In the genomic region with DNA sequence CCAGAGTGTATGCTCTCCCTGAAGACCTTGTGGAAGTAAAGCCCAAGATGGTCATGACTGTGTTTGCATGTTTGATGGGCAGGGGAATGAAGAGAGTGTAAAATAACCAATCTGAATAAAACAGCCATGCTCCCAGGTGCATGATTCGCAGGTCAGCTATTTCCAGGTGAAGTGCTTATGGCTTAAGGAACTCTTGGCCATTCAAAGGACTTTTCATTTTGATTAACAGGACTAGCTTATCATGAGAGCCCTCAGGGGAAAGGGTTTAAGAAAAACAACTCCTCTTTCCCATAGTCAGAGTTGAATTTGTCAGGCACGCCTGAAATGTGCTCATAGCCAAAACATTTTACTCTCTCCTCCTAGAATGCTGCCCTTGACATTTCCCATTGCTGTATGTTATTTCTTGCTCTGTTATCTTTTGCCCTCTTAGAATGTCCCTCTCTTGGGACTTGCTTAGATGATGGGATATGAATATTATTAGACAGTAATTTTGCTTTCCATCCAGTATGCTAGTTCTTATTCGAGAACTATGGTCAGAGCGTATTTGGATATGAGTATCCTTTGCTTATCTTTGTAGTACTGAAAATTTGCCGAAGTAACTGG, we compare ENCODE assay signal across 18 cellular contexts.
DNase-seq lines count a peak whose midpoint lies in the region; ATAC-seq and TF ChIP-seq lines count a peak whose summit lies in the region.
"Had no signal": no experiment of that assay in that cellular context is flagged by ENCODE, and none has a peak within 500 bp of the region (broad histone marks: within the 10 kb centered on the region; RNA-seq: fewer than 3 reads in every experiment).

No MANE protein-coding gene starts in this region.

- peak; percentile 71 for ATAC-seq in RWPE2 (ENCODE audit: low read depth)
- no peak for ATAC-seq in CD8-positive, alpha-beta T cell
- ATAC-seq: left lobe of liver; naive thymus-derived CD8-positive, alpha-beta T cell had no signal

- no peaks in the 10 kb centered on the region for H3K27me3 ChIP-seq in RWPE2 (ENCODE audit: insufficient read depth, poor library complexity, severe bottlenecking)
- H3K27me3 ChIP-seq in cardiac muscle cell = no peaks in the 10 kb centered on the region
- no peaks in the 10 kb centered on the region for H3K27me3 ChIP-seq in mesendoderm (ENCODE audit: insufficient read depth, low read length, poor library complexity)
- H3K27me3 ChIP-seq in CD8-positive, alpha-beta T cell (ENCODE audit: insufficient read depth, low read length) = no peaks in the 10 kb centered on the region
- H3K27me3 ChIP-seq: ascending aorta, hepatocyte, MG63 had no signal

- H3K4ac ChIP-seq in mesendoderm (ENCODE audit: low read depth, low read length) = no peak overlapping the region

- no peak overlapping the region for H2BK5ac ChIP-seq in mesendoderm (ENCODE audit: low read length)

- H3K36me3 Mint-ChIP-seq in CD8-positive, alpha-beta T cell = no peaks in the 10 kb centered on the region
- H3K36me3 Mint-ChIP-seq: naive thymus-derived CD8-positive, alpha-beta T cell had no signal

- H3K4me1 ChIP-seq in RWPE2 (ENCODE audit: insufficient read depth, poor library complexity, severe bottlenecking) (peaks cover 11% of the 10 kb centered on the region), cardiac muscle cell (ENCODE audit: low read depth) (peaks cover 10% of the 10 kb centered on the region), mesendoderm (ENCODE audit: control insufficient read depth, low read depth, low read length) (no peaks in the 10 kb centered on the region)
- no peaks in the 10 kb centered on the region for H3K4me1 ChIP-seq in CD8-positive, alpha-beta T cell (ENCODE audit: insufficient read depth, low read length)
- H3K4me1 ChIP-seq: ascending aorta had no signal

- POLR2A ChIA-PET in CD8-positive, alpha-beta T cell (lab: Charles Lee) = no interaction called here

- H3K18ac ChIP-seq in mesendoderm (ENCODE audit: low read length) = no peak overlapping the region

- DNase-seq in EH (ENCODE audit: low read depth) = peak; percentile 35
- DNase-seq in RWPE2 (ENCODE audit: low spot score) = no peak
- no peak for DNase-seq in cardiac muscle cell (ENCODE audit: low read depth in 1 of 2, low spot score in 1 of 2)
- DNase-seq in mesendoderm = peak; percentile 71
- no peak for DNase-seq in caudate nucleus (lab: John Stamatoyannopoulos, UW)
- no peak for DNase-seq in GM20000 (ENCODE audit: low spot score)
- DNase-seq in NCI-H187 treated with DMSO at 0.1 percent for 48 hours (lab: John Stamatoyannopoulos, UW) = no peak
- no peak for DNase-seq in CD8-positive, alpha-beta T cell
- DNase-seq: activated CD4-positive, alpha-beta T cell treated with anti-CD3 and anti-CD28 coated beads for 4 hours; activated CD8-positive, alpha-beta memory T cell treated with anti-CD3 and anti-CD28 coated beads, Interleukin-2, amount 50 U/mL, for 4 hours; activated gamma-delta T cell treated with Interleukin-2 at 50 U/mL for 16 hours; MG63; naive thymus-derived CD8-positive, alpha-beta T cell; NCI-H187; NCI-H524 treated with DMSO at 0.1 percent for 48 hours had no signal

- no peak overlapping the region for H3K4me3 ChIP-seq in RWPE2 (ENCODE audit: severe bottlenecking)
- no peak overlapping the region for H3K4me3 ChIP-seq in cardiac muscle cell
- no peak overlapping the region for H3K4me3 ChIP-seq in mesendoderm (ENCODE audit: low read length)
- H3K4me3 ChIP-seq in CD8-positive, alpha-beta T cell (ENCODE audit: low read depth, low read length) = no peak overlapping the region
- H3K4me3 ChIP-seq: ascending aorta, hepatocyte, MG63 had no signal

- H2BK15ac ChIP-seq in mesendoderm (replicated peaks; ENCODE audit: low read depth) = no peak overlapping the region

- no peaks in the 10 kb centered on the region for H3K9me3 Mint-ChIP-seq in CD8-positive, alpha-beta T cell
- H3K9me3 Mint-ChIP-seq: naive thymus-derived CD8-positive, alpha-beta T cell had no signal

- H3K79me2 ChIP-seq in mesendoderm (ENCODE audit: control insufficient read depth, insufficient read depth, low read length) = no peaks in the 10 kb centered on the region
- H3K79me2 ChIP-seq: hepatocyte had no signal

- no peaks in the 10 kb centered on the region for H3K4me1 Mint-ChIP-seq in CD8-positive, alpha-beta T cell (ENCODE audit: low read depth)
- H3K4me1 Mint-ChIP-seq: naive thymus-derived CD8-positive, alpha-beta T cell had no signal

- no peak overlapping the region for H2AK5ac ChIP-seq in mesendoderm (ENCODE audit: low read length)

- H3K36me3 ChIP-seq in RWPE2 (ENCODE audit: low read depth) (peaks cover 69% of the 10 kb centered on the region), cardiac muscle cell (peaks cover 62% of the 10 kb centered on the region), mesendoderm (ENCODE audit: control insufficient read depth, insufficient read depth, low read length) (no peaks in the 10 kb centered on the region)
- H3K36me3 ChIP-seq in CD8-positive, alpha-beta T cell (ENCODE audit: insufficient read depth, low read length) = no peaks in the 10 kb centered on the region

- H3K23ac ChIP-seq in mesendoderm (ENCODE audit: low read length) = no peak overlapping the region

- H4K8ac ChIP-seq in mesendoderm (ENCODE audit: low read depth, low read length) = no peak overlapping the region

- H3K56ac ChIP-seq in mesendoderm (ENCODE audit: low read length) = no peak overlapping the region

- H3K4me2 ChIP-seq in mesendoderm (ENCODE audit: low read length) = no peak overlapping the region
- H3K4me2 ChIP-seq: hepatocyte had no signal

- H3K9me3 ChIP-seq in RWPE2 (ENCODE audit: severe bottlenecking) (no peaks in the 10 kb centered on the region), cardiac muscle cell (ENCODE audit: low read depth) (no peaks in the 10 kb centered on the region)
- H3K9me3 ChIP-seq in CD8-positive, alpha-beta T cell (ENCODE audit: low read length) = no peaks in the 10 kb centered on the region
- H3K9me3 ChIP-seq: ascending aorta, MG63 had no signal

- CTCF ChIA-PET in CD8-positive, alpha-beta T cell (lab: Charles Lee) = no interaction called here

- intact Hi-C loops in CD8-positive, alpha-beta T cell (cut with DNase I, micrococcal nuclease) = no loop called here

- no peak for TF ChIP-seq CTCF in RWPE2 (IDR thresholded peaks at IDR 0.05; ENCODE audit: poor library complexity, severe bottlenecking)
- no peak for TF ChIP-seq CTCF in cardiac muscle cell (IDR thresholded peaks at IDR 0.05; ENCODE audit: low read depth, low read length)
- TF ChIP-seq CTCF in GM20000 (IDR thresholded peaks at IDR 0.05; ENCODE audit: extremely low read depth, missing control alignments) = no peak
- no peak for TF ChIP-seq CTCF in CD8-positive, alpha-beta T cell (IDR thresholded peaks at IDR 0.05)

- no CpG with 5 or more reads among the region's 5 CpGs for WGBS in mesendoderm (ENCODE audit: extremely low coverage, insufficient coverage, low lambda C conversion rate)

- no peaks in the 10 kb centered on the region for H3K79me1 ChIP-seq in mesendoderm (ENCODE audit: low read length)

- no peak overlapping the region for H3K9ac ChIP-seq in mesendoderm (ENCODE audit: low read length)

- no peak overlapping the region for H3K4me3 Mint-ChIP-seq in CD8-positive, alpha-beta T cell
- H3K4me3 Mint-ChIP-seq: naive thymus-derived CD8-positive, alpha-beta T cell had no signal

- H2BK120ac ChIP-seq in mesendoderm (ENCODE audit: low read depth, low read length) = no peak overlapping the region

- no peaks in the 10 kb centered on the region for H3K27me3 Mint-ChIP-seq in CD8-positive, alpha-beta T cell (ENCODE audit: low read depth)
- H3K27me3 Mint-ChIP-seq: naive thymus-derived CD8-positive, alpha-beta T cell had no signal

- no peak overlapping the region for H3K27ac Mint-ChIP-seq in CD8-positive, alpha-beta T cell
- H3K27ac Mint-ChIP-seq: naive thymus-derived CD8-positive, alpha-beta T cell had no signal

- no peak overlapping the region for H4K5ac ChIP-seq in mesendoderm (ENCODE audit: low read length)

- H3K27ac ChIP-seq in RWPE2 (ENCODE audit: poor library complexity, severe bottlenecking) (peak overlapping the region; percentile 19), cardiac muscle cell (peak overlapping the region; percentile 81), mesendoderm (ENCODE audit: low read depth, low read length) (no peak overlapping the region), caudate nucleus (ENCODE audit: low read depth, low read length) (no peak overlapping the region)
- no peak overlapping the region for H3K27ac ChIP-seq in CD8-positive, alpha-beta T cell (ENCODE audit: low read depth, low read length)
- H3K27ac ChIP-seq: hepatocyte had no signal

Comparison
In these comparisons a context has a peak if more than half of its experiments do, and no peak if none do; other contexts are left out.
1. DNase-seq: peak in EH (single experiment) and mesendoderm (single experiment); none in RWPE2 (single experiment), cardiac muscle cell (0 of 2), caudate nucleus (0 of 61), GM20000 (single experiment), NCI-H187 treated with DMSO at 0.1 percent for 48 hours (single experiment) and CD8-positive, alpha-beta T cell (0 of 7).
2. H3K27ac ChIP-seq: peak in RWPE2 (single experiment) and cardiac muscle cell (single experiment); none in mesendoderm (single experiment), caudate nucleus (single experiment) and CD8-positive, alpha-beta T cell (single experiment).